Comparison of ENCODE assay signal across 1 cellular context in genomic region chr15:45641374-45641778, GRCh38.
TF ChIP-seq lines count a peak whose summit lies in the region.

No MANE protein-coding gene starts in this region.

TF ChIP-seq in GM23338, 12 proteins besides CTCF, POLR2A, EP300 and RAD21 (continued from another document):
- TF ChIP-seq, protein P1, sequence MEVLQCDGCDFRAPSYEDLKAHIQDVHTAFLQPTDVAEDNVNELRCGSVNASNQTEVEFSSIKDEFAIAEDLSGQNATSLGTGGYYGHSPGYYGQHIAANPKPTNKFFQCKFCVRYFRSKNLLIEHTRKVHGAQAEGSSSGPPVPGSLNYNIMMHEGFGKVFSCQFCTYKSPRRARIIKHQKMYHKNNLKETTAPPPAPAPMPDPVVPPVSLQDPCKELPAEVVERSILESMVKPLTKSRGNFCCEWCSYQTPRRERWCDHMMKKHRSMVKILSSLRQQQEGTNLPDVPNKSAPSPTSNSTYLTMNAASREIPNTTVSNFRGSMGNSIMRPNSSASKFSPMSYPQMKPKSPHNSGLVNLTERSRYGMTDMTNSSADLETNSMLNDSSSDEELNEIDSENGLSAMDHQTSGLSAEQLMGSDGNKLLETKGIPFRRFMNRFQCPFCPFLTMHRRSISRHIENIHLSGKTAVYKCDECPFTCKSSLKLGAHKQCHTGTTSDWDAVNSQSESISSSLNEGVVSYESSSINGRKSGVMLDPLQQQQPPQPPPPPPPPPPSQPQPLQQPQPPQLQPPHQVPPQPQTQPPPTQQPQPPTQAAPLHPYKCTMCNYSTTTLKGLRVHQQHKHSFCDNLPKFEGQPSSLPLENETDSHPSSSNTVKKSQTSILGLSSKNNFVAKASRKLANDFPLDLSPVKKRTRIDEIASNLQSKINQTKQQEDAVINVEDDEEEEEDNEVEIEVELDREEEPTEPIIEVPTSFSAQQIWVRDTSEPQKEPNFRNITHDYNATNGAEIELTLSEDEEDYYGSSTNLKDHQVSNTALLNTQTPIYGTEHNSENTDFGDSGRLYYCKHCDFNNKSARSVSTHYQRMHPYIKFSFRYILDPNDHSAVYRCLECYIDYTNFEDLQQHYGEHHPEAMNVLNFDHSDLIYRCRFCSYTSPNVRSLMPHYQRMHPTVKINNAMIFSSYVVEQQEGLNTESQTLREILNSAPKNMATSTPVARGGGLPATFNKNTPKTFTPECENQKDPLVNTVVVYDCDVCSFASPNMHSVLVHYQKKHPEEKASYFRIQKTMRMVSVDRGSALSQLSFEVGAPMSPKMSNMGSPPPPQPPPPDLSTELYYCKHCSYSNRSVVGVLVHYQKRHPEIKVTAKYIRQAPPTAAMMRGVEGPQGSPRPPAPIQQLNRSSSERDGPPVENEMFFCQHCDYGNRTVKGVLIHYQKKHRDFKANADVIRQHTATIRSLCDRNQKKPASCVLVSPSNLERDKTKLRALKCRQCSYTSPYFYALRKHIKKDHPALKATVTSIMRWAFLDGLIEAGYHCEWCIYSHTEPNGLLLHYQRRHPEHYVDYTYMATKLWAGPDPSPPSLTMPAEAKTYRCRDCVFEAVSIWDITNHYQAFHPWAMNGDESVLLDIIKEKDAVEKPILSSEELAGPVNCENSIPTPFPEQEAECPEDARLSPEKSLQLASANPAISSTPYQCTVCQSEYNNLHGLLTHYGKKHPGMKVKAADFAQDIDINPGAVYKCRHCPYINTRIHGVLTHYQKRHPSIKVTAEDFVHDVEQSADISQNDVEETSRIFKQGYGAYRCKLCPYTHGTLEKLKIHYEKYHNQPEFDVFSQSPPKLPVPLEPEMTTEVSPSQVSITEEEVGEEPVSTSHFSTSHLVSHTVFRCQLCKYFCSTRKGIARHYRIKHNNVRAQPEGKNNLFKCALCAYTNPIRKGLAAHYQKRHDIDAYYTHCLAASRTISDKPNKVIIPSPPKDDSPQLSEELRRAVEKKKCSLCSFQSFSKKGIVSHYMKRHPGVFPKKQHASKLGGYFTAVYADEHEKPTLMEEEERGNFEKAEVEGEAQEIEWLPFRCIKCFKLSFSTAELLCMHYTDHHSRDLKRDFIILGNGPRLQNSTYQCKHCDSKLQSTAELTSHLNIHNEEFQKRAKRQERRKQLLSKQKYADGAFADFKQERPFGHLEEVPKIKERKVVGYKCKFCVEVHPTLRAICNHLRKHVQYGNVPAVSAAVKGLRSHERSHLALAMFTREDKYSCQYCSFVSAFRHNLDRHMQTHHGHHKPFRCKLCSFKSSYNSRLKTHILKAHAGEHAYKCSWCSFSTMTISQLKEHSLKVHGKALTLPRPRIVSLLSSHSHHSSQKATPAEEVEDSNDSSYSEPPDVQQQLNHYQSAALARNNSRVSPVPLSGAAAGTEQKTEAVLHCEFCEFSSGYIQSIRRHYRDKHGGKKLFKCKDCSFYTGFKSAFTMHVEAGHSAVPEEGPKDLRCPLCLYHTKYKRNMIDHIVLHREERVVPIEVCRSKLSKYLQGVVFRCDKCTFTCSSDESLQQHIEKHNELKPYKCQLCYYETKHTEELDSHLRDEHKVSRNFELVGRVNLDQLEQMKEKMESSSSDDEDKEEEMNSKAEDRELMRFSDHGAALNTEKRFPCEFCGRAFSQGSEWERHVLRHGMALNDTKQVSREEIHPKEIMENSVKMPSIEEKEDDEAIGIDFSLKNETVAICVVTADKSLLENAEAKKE (CRISPR knock-in tag; IDR thresholded peaks at IDR 0.05): no peak
- TF ChIP-seq NANOG (IDR thresholded peaks at IDR 0.05; ENCODE audit: borderline replicate concordance) (no peak), ZNF114 (CRISPR knock-in tag; IDR thresholded peaks at IDR 0.05) (no peak), STAT1 (IDR thresholded peaks at IDR 0.05; ENCODE audit: unreplicated experiment) (no peak), CREB1 (CRISPR knock-in tag; IDR thresholded peaks at IDR 0.05; ENCODE audit: low read depth) (no peak), ZNF331 (CRISPR knock-in tag; IDR thresholded peaks at IDR 0.05; ENCODE audit: low read depth) (no peak)
TF ChIP-seq in GM23338: peak in this region for 0.
